ENCODE assay signal across 18 cellular contexts in the genomic region with DNA sequence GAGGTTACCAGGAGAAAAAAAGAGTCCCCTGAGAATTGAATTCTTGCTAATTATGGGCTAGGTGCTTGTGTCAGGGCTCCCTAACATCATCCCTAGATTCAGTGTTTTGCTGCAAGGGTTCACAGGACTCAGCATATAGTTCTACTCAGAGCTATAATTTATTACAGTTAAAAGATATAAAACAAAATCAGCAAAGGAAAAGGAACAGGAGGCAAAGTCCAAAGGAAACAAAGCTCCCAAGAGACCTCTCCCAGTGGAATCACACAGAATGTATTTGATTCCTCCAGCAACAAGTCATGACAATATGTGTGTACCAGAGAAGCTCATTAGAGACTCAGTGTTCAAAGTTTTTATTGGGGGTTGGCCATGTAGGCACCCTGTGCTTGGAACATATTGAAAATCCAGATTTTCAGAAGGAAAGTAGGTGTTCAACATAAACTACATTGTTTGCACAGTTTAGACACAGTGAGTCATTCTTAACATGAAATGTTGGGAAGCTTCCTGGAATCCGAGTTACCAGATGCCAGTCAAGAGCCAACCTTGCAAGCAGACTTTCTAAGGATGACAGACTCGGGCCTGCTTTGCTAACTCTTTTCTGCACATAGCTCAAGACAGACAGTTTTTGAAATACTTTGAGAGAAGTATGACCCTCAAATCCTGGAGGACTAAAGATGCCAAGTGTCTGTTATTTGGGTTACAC.
A peak's percentile ranks its signal among the peaks of the same experiment; 100 is the strongest.
DNase-seq lines count a peak whose midpoint lies in the region; ATAC-seq and TF ChIP-seq lines count a peak whose summit lies in the region.
"Had no signal": no experiment of that assay in that cellular context is flagged by ENCODE, and none has a peak within 500 bp of the region (broad histone marks: within the 10 kb centered on the region; RNA-seq: fewer than 3 reads in every experiment).

No MANE protein-coding gene starts in this region.

- H3K36me3 ChIP-seq in MG63 (no peaks in the 10 kb centered on the region), lower lobe of right lung (no peaks in the 10 kb centered on the region)
- H3K36me3 ChIP-seq in CD8-positive, alpha-beta memory T cell (ENCODE audit: insufficient read depth, low read length), result no peaks in the 10 kb centered on the region
- H3K36me3 ChIP-seq: upper lobe of left lung had no signal

- H3K9me3 Mint-ChIP-seq in CD8-positive, alpha-beta memory T cell, result peaks cover 2 to 7% (median 5%) of the 10 kb centered on the region in 5 donors

- ATAC-seq in lower lobe of right lung, result no peak
- ATAC-seq: CD8-positive, alpha-beta T cell; stimulated activated naive B cell treated with anti-CD40 and anti-IgM and Interleukin-4, amounts not matched to agents 10 μg/mL and 1 μg/mL and 100 μg/mL, for 72 hours had no signal

- no peak for TF ChIP-seq CTCF in dorsolateral prefrontal cortex (IDR thresholded peaks at IDR 0.05 in 54 of 56, conservative IDR thresholded peaks at IDR 0.05 in 2 of 56; ENCODE audit: low read depth in 1 of 56, partially characterized antibody in 56 of 56)
- TF ChIP-seq CTCF in lower lobe of right lung (IDR thresholded peaks at IDR 0.05), result no peak

- H3K9me3 ChIP-seq in MG63 (no peaks in the 10 kb centered on the region), lower lobe of right lung (peaks cover 7% of the 10 kb centered on the region)
- H3K9me3 ChIP-seq in CD8-positive, alpha-beta memory T cell (ENCODE audit: low read length), result no peaks in the 10 kb centered on the region
- H3K9me3 ChIP-seq: upper lobe of left lung had no signal

- H3K27ac Mint-ChIP-seq in CD8-positive, alpha-beta memory T cell, result no peak overlapping the region
- H3K27ac Mint-ChIP-seq: activated CD4-positive, alpha-beta T cell treated with anti-CD3 and anti-CD28 coated beads, Interleukin-2, amount 10 ng/mL, durations not matched to agents 7 days and 5 days; CD8-positive, alpha-beta T cell; IgD-negative memory B cell; stimulated activated naive B cell treated with anti-CD40 and anti-IgM and Interleukin-4, amounts not matched to agents 10 μg/mL and 1 μg/mL and 100 μg/mL, for 72 hours had no signal

- CTCF ChIA-PET in CD8-positive, alpha-beta memory T cell (lab: Charles Lee), result no interaction called here

- DNase-seq in Ammon's horn (ENCODE audit: low spot score), result peak; percentile 46
- peak; percentile 11 for DNase-seq in MG63
- DNase-seq in dorsolateral prefrontal cortex, result peak in 1 of 10 donors; percentile 34
- DNase-seq in myocyte (ENCODE audit: low read depth), result peak; percentile 13
- DNase-seq in cerebellum (ENCODE audit: low spot score), result no peak
- DNase-seq in activated effector memory CD4-positive, alpha-beta T cell treated with anti-CD3 and anti-CD28 coated beads, Interleukin-2, amount 50 U/mL, for 16 hours, result no peak
- no peak for DNase-seq in CD8-positive, alpha-beta memory T cell
- no peak for DNase-seq in lower lobe of right lung
- DNase-seq: activated CD4-positive, alpha-beta T cell treated with anti-CD3 and anti-CD28 coated beads, Interleukin-2, amount 10 ng/mL, durations not matched to agents 7 days and 5 days; activated CD8-positive, alpha-beta memory T cell treated with anti-CD3 and anti-CD28 coated beads, Interleukin-2, amount 50 U/mL, for 48 hours; CD8-positive, alpha-beta T cell; cortex of kidney; head of caudate nucleus; NCI-H2081 treated with DMSO at 0.1 percent for 48 hours; NCI-H526; stimulated activated naive B cell treated with anti-CD40 and anti-IgM and Interleukin-4, amounts not matched to agents 10 μg/mL and 1 μg/mL and 100 μg/mL, for 72 hours; upper lobe of left lung had no signal

- no peak overlapping the region for H3K4me3 Mint-ChIP-seq in CD8-positive, alpha-beta memory T cell
- H3K4me3 Mint-ChIP-seq: activated CD4-positive, alpha-beta T cell treated with anti-CD3 and anti-CD28 coated beads, Interleukin-2, amount 10 ng/mL, durations not matched to agents 7 days and 5 days; CD8-positive, alpha-beta T cell; IgD-negative memory B cell; stimulated activated naive B cell treated with anti-CD40 and anti-IgM and Interleukin-4, amounts not matched to agents 10 μg/mL and 1 μg/mL and 100 μg/mL, for 72 hours had no signal

- no peaks in the 10 kb centered on the region for H3K4me1 Mint-ChIP-seq in CD8-positive, alpha-beta memory T cell
- H3K4me1 Mint-ChIP-seq: activated CD4-positive, alpha-beta T cell treated with anti-CD3 and anti-CD28 coated beads, Interleukin-2, amount 10 ng/mL, durations not matched to agents 7 days and 5 days; stimulated activated naive B cell treated with anti-CD40 and anti-IgM and Interleukin-4, amounts not matched to agents 10 μg/mL and 1 μg/mL and 100 μg/mL, for 72 hours had no signal

- H3K27me3 Mint-ChIP-seq in CD8-positive, alpha-beta memory T cell, result peaks cover 0 to under 1% of the 10 kb centered on the region in 2 donors
- H3K27me3 Mint-ChIP-seq: activated CD4-positive, alpha-beta T cell treated with anti-CD3 and anti-CD28 coated beads, Interleukin-2, amount 10 ng/mL, durations not matched to agents 7 days and 5 days; IgD-negative memory B cell had no signal

- H3K27ac ChIP-seq in dorsolateral prefrontal cortex (peak overlapping the region in 39 of 59 donors; percentile 8 to 86 (median 52)), lower lobe of right lung (no peak overlapping the region)
- no peak overlapping the region for H3K27ac ChIP-seq in CD8-positive, alpha-beta memory T cell (ENCODE audit: low read depth, low read length)
- H3K27ac ChIP-seq: upper lobe of left lung had no signal

- no peaks in the 10 kb centered on the region for H3K27me3 ChIP-seq in MG63
- no peaks in the 10 kb centered on the region for H3K27me3 ChIP-seq in dorsolateral prefrontal cortex
- H3K27me3 ChIP-seq in CD8-positive, alpha-beta memory T cell (ENCODE audit: insufficient read depth, low read length, poor library complexity, severe bottlenecking), result no peaks in the 10 kb centered on the region
- H3K27me3 ChIP-seq in lower lobe of right lung (ENCODE audit: low read depth), result no peaks in the 10 kb centered on the region
- H3K27me3 ChIP-seq: upper lobe of left lung had no signal

- H3K4me3 ChIP-seq in MG63 (no peak overlapping the region), dorsolateral prefrontal cortex (no peak overlapping the region), lower lobe of right lung (no peak overlapping the region)
- H3K4me3 ChIP-seq in CD8-positive, alpha-beta memory T cell (ENCODE audit: low read length), result no peak overlapping the region
- H3K4me3 ChIP-seq: upper lobe of left lung had no signal

- intact Hi-C loops in dorsolateral prefrontal cortex (cut with DNase I) (loop anchor here in 1 of 2 donors (10.0 kb wide), 2 partner anchors 126 to 404 kb away; no protein-coding TSS in a partner anchor), lower lobe of right lung (cut with DNase I) (no loop called here)

- peaks cover 0 to 16% (median 0%) of the 10 kb centered on the region in 3 donors for H3K36me3 Mint-ChIP-seq in CD8-positive, alpha-beta memory T cell
- H3K36me3 Mint-ChIP-seq: CD8-positive, alpha-beta T cell had no signal

- H3K4me1 ChIP-seq in CD8-positive, alpha-beta memory T cell (ENCODE audit: insufficient read depth, low read length), result no peaks in the 10 kb centered on the region
- no peaks in the 10 kb centered on the region for H3K4me1 ChIP-seq in lower lobe of right lung
- H3K4me1 ChIP-seq: upper lobe of left lung had no signal

- POLR2A ChIA-PET in CD8-positive, alpha-beta memory T cell (lab: Charles Lee), result no interaction called here

Comparison
In these comparisons a context has a peak if more than half of its experiments do, and no peak if none do; other contexts are left out.
1. DNase-seq: peak in Ammon's horn (single experiment), MG63 (single experiment) and myocyte (single experiment); none in cerebellum (single experiment), activated effector memory CD4-positive, alpha-beta T cell treated with anti-CD3 and anti-CD28 coated beads, Interleukin-2, amount 50 U/mL, for 16 hours (single experiment), CD8-positive, alpha-beta memory T cell (0 of 5) and lower lobe of right lung (single experiment).
2. H3K27ac ChIP-seq: peak in dorsolateral prefrontal cortex (39 of 59); none in CD8-positive, alpha-beta memory T cell (single experiment) and lower lobe of right lung (single experiment).